Comparison of ENCODE assay signal across 9 cellular contexts in the genomic region with DNA sequence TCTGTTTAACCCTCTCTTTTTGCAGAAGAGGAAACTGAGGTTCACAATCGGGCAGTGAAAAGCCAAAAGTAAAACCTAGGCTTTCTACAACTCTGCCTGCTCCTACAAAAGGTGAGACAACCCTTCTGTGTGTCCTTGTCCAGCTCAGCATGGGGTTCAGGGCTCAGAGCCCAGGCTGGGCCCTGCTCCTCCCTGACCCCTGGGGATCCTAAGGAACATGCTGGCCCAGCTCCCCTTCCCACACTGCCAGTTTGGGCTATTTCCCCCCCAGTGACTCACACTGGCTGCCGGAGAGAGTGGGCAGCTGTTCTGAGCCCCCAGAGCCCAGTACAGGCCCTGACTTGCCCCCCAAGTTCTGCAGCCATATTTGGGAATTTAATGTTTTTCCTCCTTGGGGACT. TPM values are rescaled to one million over a fixed set of nuclear protein-coding genes. Genes with fewer than 3 reads are reported as not detected.
DNase-seq lines count a peak whose midpoint lies in the region; ATAC-seq and TF ChIP-seq lines count a peak whose summit lies in the region.
"Had no signal": no experiment of that assay in that cellular context is flagged by ENCODE, and none has a peak within 500 bp of the region (broad histone marks: within the 10 kb centered on the region; RNA-seq: fewer than 3 reads in every experiment).

No MANE protein-coding gene starts in this region.

- intact Hi-C loops in Right ventricle myocardium inferior (cut with DNase I) = no loop called here
- intact Hi-C loops in cardiac septum (cut with DNase I) = no loop called here
- intact Hi-C loops in naive thymus-derived CD4-positive, alpha-beta T cell (cut with micrococcal nuclease) = no loop called here
- intact Hi-C loops in vagina (cut with DNase I) = no loop called here

- no peaks in the 10 kb centered on the region for H3K36me3 Mint-ChIP-seq in endodermal cell (ENCODE audit: low read depth)
- peaks cover 0 to 10% (median 6%) of the 10 kb centered on the region in 5 donors for H3K36me3 Mint-ChIP-seq in naive thymus-derived CD4-positive, alpha-beta T cell

- peaks cover 20% of the 10 kb centered on the region for H3K4me1 Mint-ChIP-seq in endodermal cell
- peaks cover 28 to 56% (median 50%) of the 10 kb centered on the region in 7 donors for H3K4me1 Mint-ChIP-seq in naive thymus-derived CD4-positive, alpha-beta T cell

- 87 to 100% methylated on average over 2 of the region's 2 CpGs for WGBS in endodermal cell (ENCODE audit: insufficient coverage in 1 of 2, insufficient read length in 1 of 2), 2 experiments

- peak; percentile 53 for ATAC-seq in Right ventricle myocardium inferior
- no peak for ATAC-seq in naive thymus-derived CD4-positive, alpha-beta T cell
- no peak for ATAC-seq in omental fat pad (ENCODE audit: low FRiP score)
- no peak for ATAC-seq in GM21576 (IDR thresholded peaks at IDR 0.05; ENCODE audit: unreplicated experiment)
- ATAC-seq in GM18873 (IDR thresholded peaks at IDR 0.05; ENCODE audit: low FRiP score, unreplicated experiment) = no peak

- peaks cover 13% of the 10 kb centered on the region for H3K9me3 Mint-ChIP-seq in endodermal cell
- peaks cover 0 to 2% (median 0%) of the 10 kb centered on the region in 11 donors for H3K9me3 Mint-ChIP-seq in naive thymus-derived CD4-positive, alpha-beta T cell

- H3K4me1 ChIP-seq in endodermal cell (ENCODE audit: control insufficient read depth, insufficient read depth, low read length) (peaks cover 13% of the 10 kb centered on the region), vagina (peaks cover 29% of the 10 kb centered on the region)
- peaks cover 4 to 19% of the 10 kb centered on the region in 2 donors for H3K4me1 ChIP-seq in naive thymus-derived CD4-positive, alpha-beta T cell (ENCODE audit: control insufficient read depth in 2 of 2, insufficient read depth in 2 of 2, low read length in 2 of 2)

- DNase-seq in Right ventricle myocardium inferior (ENCODE audit: missing footprints) (no peak), cardiac septum (ENCODE audit: low spot score) (no peak), endodermal cell (no peak), vagina (ENCODE audit: extremely low spot score in 2 of 2) (no peak), omental fat pad (ENCODE audit: low spot score) (no peak)
- DNase-seq in naive thymus-derived CD4-positive, alpha-beta T cell = no peak
- DNase-seq: NCI-H1930 had no signal

- no peak for TF ChIP-seq POLR2A in vagina (IDR thresholded peaks at IDR 0.05)

- H3K27me3 Mint-ChIP-seq in endodermal cell (ENCODE audit: insufficient read depth) = peaks cover 24% of the 10 kb centered on the region
- no peaks in the 10 kb centered on the region for H3K27me3 Mint-ChIP-seq in naive thymus-derived CD4-positive, alpha-beta T cell

- H3K4me3 ChIP-seq in endodermal cell (ENCODE audit: low read length) = peak overlapping the region; percentile 53
- H3K4me3 ChIP-seq in naive thymus-derived CD4-positive, alpha-beta T cell (ENCODE audit: low read length) = no peak overlapping the region
- no peak overlapping the region for H3K4me3 ChIP-seq in vagina

- H3K27me3 ChIP-seq in endodermal cell (ENCODE audit: control insufficient read depth, insufficient read depth, low read length, poor library complexity, severe bottlenecking) (no peaks in the 10 kb centered on the region), vagina (no peaks in the 10 kb centered on the region)
- H3K27me3 ChIP-seq in naive thymus-derived CD4-positive, alpha-beta T cell (ENCODE audit: control insufficient read depth in 2 of 2, insufficient read depth in 2 of 2, low read length in 2 of 2) = no peaks in the 10 kb centered on the region

- CTCF ChIA-PET in naive thymus-derived CD4-positive, alpha-beta T cell (lab: Charles Lee) = interaction anchor here (1.2 to 1.6 kb wide), 2 partner anchors 20 to 112 kb away, joined by 4 read pairs; no protein-coding TSS in a partner anchor

- H3K36me3 ChIP-seq in endodermal cell (ENCODE audit: control insufficient read depth, insufficient read depth, low read length) (no peaks in the 10 kb centered on the region), vagina (no peaks in the 10 kb centered on the region)
- no peaks in the 10 kb centered on the region for H3K36me3 ChIP-seq in naive thymus-derived CD4-positive, alpha-beta T cell (ENCODE audit: control insufficient read depth in 2 of 3, insufficient read depth in 3 of 3, low read length in 3 of 3)

- TF ChIP-seq CTCF in endodermal cell (conservative IDR thresholded peaks at IDR 0.05) (no peak), vagina (IDR thresholded peaks at IDR 0.05) (no peak), omental fat pad (IDR thresholded peaks at IDR 0.05) (no peak)

- H3K27ac ChIP-seq in endodermal cell (ENCODE audit: low read depth, low read length) = no peak overlapping the region
- H3K27ac ChIP-seq in naive thymus-derived CD4-positive, alpha-beta T cell (ENCODE audit: low read depth, low read length) = no peak overlapping the region
- H3K27ac ChIP-seq in vagina = peak overlapping the region; percentile 98

- peak overlapping the region; percentile 64 for H3K27ac Mint-ChIP-seq in endodermal cell
- H3K27ac Mint-ChIP-seq in naive thymus-derived CD4-positive, alpha-beta T cell = peak overlapping the region in 7 of 9 donors; percentile 22 to 89 (median 70)

- H3K9me3 ChIP-seq in endodermal cell (ENCODE audit: control insufficient read depth, low read length) = peaks cover 5% of the 10 kb centered on the region
- H3K9me3 ChIP-seq in naive thymus-derived CD4-positive, alpha-beta T cell (ENCODE audit: control insufficient read depth in 2 of 3, low read length in 3 of 3) = no peaks in the 10 kb centered on the region
- H3K9me3 ChIP-seq in vagina = no peaks in the 10 kb centered on the region

- H3K9ac ChIP-seq in endodermal cell (ENCODE audit: extremely low read depth, low read length, poor library complexity, severe bottlenecking) = no peak overlapping the region

- POLR2A ChIA-PET in naive thymus-derived CD4-positive, alpha-beta T cell (lab: Charles Lee) = interaction anchor here (0.6 to 5.4 kb wide), 10 partner anchors 9 to 418 kb away, joined by 3 to 55 read pairs (median 5); a partner anchor contains a TSS

- H3K4me3 Mint-ChIP-seq in endodermal cell = peak overlapping the region; percentile 74
- H3K4me3 Mint-ChIP-seq in naive thymus-derived CD4-positive, alpha-beta T cell = peak overlapping the region; percentile 34 to 85 (median 74)

RNA-seq across cellular contexts. Expression of a gene that starts 8.9 kb away (rescaled TPM):
- total RNA-seq in Right ventricle myocardium inferior (2.4 TPM), cardiac septum (3.2 TPM), endodermal cell (1 to 10 TPM; 6.8 to 8.4 TPM), vagina (10.1 TPM), omental fat pad (10 to 100 TPM in 1 of 4 donors, 1 to 10 TPM in 3; 2.5 to 13.4 (median 5.4) TPM)
- polyA plus RNA-seq in endodermal cell (2013, experiment 1 of 2) = 8.8 TPM
- polyA plus RNA-seq in endodermal cell (2013, experiment 2 of 2) = 6.4 TPM
- 10 to 100 TPM; 11.9 to 37.6 (median 27.7) TPM for total RNA-seq in naive thymus-derived CD4-positive, alpha-beta T cell
- 1 to 10 TPM in 1 of 2 donors, under 1 TPM in 1; 0.32 to 2.5 TPM for polyA plus RNA-seq in naive thymus-derived CD4-positive, alpha-beta T cell

RNA-seq across cellular contexts. Expression of a gene that starts 8.9 kb away (rescaled TPM):
- total RNA-seq in Right ventricle myocardium inferior (1.2 TPM), cardiac septum (2.6 TPM), endodermal cell (1 to 10 TPM; 3.4 to 6.4 TPM), vagina (not detected), omental fat pad (under 1 TPM in 1 of 4 donors, not detected in 3; 0.48 TPM)
- polyA plus RNA-seq in endodermal cell (2013, experiment 1 of 2) = 0.53 TPM
- 1.3 TPM for polyA plus RNA-seq in endodermal cell (2013, experiment 2 of 2)
- total RNA-seq in naive thymus-derived CD4-positive, alpha-beta T cell = 1 to 10 TPM in 4 of 5 experiments, under 1 TPM in 1; 0.77 to 7.2 (median 2.7) TPM
- polyA plus RNA-seq in naive thymus-derived CD4-positive, alpha-beta T cell = 1 to 10 TPM in 1 of 2 donors, under 1 TPM in 1; 0.50 to 3.2 TPM

RNA-seq across cellular contexts. Expression of a gene that starts 17.4 kb away (rescaled TPM):
- total RNA-seq in Right ventricle myocardium inferior = 28.5 TPM
- 12.0 TPM for total RNA-seq in cardiac septum
- 100 to 1,000 TPM; 484 to 543 TPM for total RNA-seq in endodermal cell
- polyA plus RNA-seq in endodermal cell (2013, experiment 1 of 2) = 734 TPM
- 653 TPM for polyA plus RNA-seq in endodermal cell (2013, experiment 2 of 2)
- 10 to 100 TPM; 22.2 to 70.2 (median 41.7) TPM for total RNA-seq in naive thymus-derived CD4-positive, alpha-beta T cell
- polyA plus RNA-seq in naive thymus-derived CD4-positive, alpha-beta T cell = 100 to 1,000 TPM; 175 to 222 TPM
- 36.8 TPM for total RNA-seq in vagina
- 10 to 100 TPM; 29.5 to 61.0 (median 42.7) TPM for total RNA-seq in omental fat pad

RNA-seq across cellular contexts. Expression of a gene that starts 40.8 kb away (rescaled TPM):
- total RNA-seq in Right ventricle myocardium inferior (41.8 TPM), cardiac septum (41.3 TPM), endodermal cell (10 to 100 TPM; 61.7 to 68.3 TPM), vagina (54.3 TPM), omental fat pad (10 to 100 TPM; 51.9 to 73.1 (median 69.5) TPM)
- 50.2 TPM for polyA plus RNA-seq in endodermal cell (2013, experiment 1 of 2)
- polyA plus RNA-seq in endodermal cell (2013, experiment 2 of 2) = 46.6 TPM
- 100 to 1,000 TPM in 4 of 5 experiments, 10 to 100 TPM in 1; 51.7 to 186 (median 121) TPM for total RNA-seq in naive thymus-derived CD4-positive, alpha-beta T cell
- 10 to 100 TPM; 37.6 to 54.9 TPM for polyA plus RNA-seq in naive thymus-derived CD4-positive, alpha-beta T cell

Comparison
In these comparisons a context has a peak if more than half of its experiments do, and no peak if none do; other contexts are left out.
1. RNA of a gene that starts 17.4 kb away (total RNA-seq): 484 to 543 TPM in endodermal cell; 29.5 to 61.0 TPM in omental fat pad, 22.2 to 70.2 TPM in naive thymus-derived CD4-positive, alpha-beta T cell, 36.8 TPM in vagina (single experiment), 28.5 TPM in Right ventricle myocardium inferior (single experiment) and 12.0 TPM in cardiac septum (single experiment); every median in the first group is over 4 times any median in the second.